Comparison of ENCODE assay signal across 9 cellular contexts in genomic region chr13:31742102-31742695, GRCh38. TPM values are rescaled to one million over a fixed set of nuclear protein-coding genes. Genes with fewer than 3 reads are reported as not detected.
DNase-seq lines count a peak whose midpoint lies in the region; ATAC-seq and TF ChIP-seq lines count a peak whose summit lies in the region.
"Had no signal": no experiment of that assay in that cellular context is flagged by ENCODE, and none has a peak within 500 bp of the region (broad histone marks: within the 10 kb centered on the region; RNA-seq: fewer than 3 reads in every experiment).

No MANE protein-coding gene starts in this region.

- DNase-seq in C1 segment of cervical spinal cord (lab: John Stamatoyannopoulos, UW) (peak in 10 of 14 donors; percentile 0 to 21 (median 6)), NCI-H774 (lab: John Stamatoyannopoulos, UW) (peak; percentile 31), natural killer cell (peak; percentile 51)
- DNase-seq in activated CD8-positive, alpha-beta memory T cell treated with anti-CD3 and anti-CD28 coated beads, Interleukin-2, amount 50 U/mL, for 24 hours (ENCODE audit: extremely low read depth), result peak; percentile 31
- peak; percentile 54 to 77 for DNase-seq in stimulated activated effector memory CD8-positive, alpha-beta T cell treated with anti-CD3 and anti-CD28 coated beads, Interleukin-12 subunit alpha, Interleukin-12 subunit beta, amount 100 ng/mL, for 72 hours (ENCODE audit: low spot score in 2 of 2)

- peaks cover 4 to 5% of the 10 kb centered on the region in 2 donors for H3K4me1 Mint-ChIP-seq in natural killer cell
- H3K4me1 Mint-ChIP-seq in stimulated activated effector memory CD8-positive, alpha-beta T cell treated with anti-CD3 and anti-CD28 coated beads, Interleukin-12 subunit alpha, Interleukin-12 subunit beta, amount 100 ng/mL, for 72 hours, result peaks cover 6% of the 10 kb centered on the region

- peak; percentile 99 for TF ChIP-seq CTCF in natural killer cell (IDR thresholded peaks at IDR 0.05)

- peaks cover 14 to 18% of the 10 kb centered on the region in 2 donors for H3K27me3 Mint-ChIP-seq in natural killer cell (ENCODE audit: low read depth in 2 of 2)

- H3K4me3 Mint-ChIP-seq in natural killer cell, result no peak overlapping the region
- no peak overlapping the region for H3K4me3 Mint-ChIP-seq in stimulated activated effector memory CD8-positive, alpha-beta T cell treated with anti-CD3 and anti-CD28 coated beads, Interleukin-12 subunit alpha, Interleukin-12 subunit beta, amount 100 ng/mL, for 72 hours
- H3K4me3 Mint-ChIP-seq: T-helper 1 cell treated with Interleukin-12 subunit alpha and Interleukin-12 subunit beta and Interleukin-4 antibody, amounts not matched to agents 30 μg/mL and 1 μg/mL, for 36 hours had no signal

- H3K9me3 Mint-ChIP-seq in natural killer cell, result no peaks in the 10 kb centered on the region
- H3K9me3 Mint-ChIP-seq in stimulated activated effector memory CD8-positive, alpha-beta T cell treated with anti-CD3 and anti-CD28 coated beads, Interleukin-12 subunit alpha, Interleukin-12 subunit beta, amount 100 ng/mL, for 72 hours, result no peaks in the 10 kb centered on the region
- H3K9me3 Mint-ChIP-seq: T-helper 1 cell treated with Interleukin-12 subunit alpha and Interleukin-12 subunit beta and Interleukin-4 antibody, amounts not matched to agents 30 μg/mL and 1 μg/mL, for 36 hours had no signal

- no peak overlapping the region for H3K27ac Mint-ChIP-seq in natural killer cell
- H3K27ac Mint-ChIP-seq in stimulated activated effector memory CD8-positive, alpha-beta T cell treated with anti-CD3 and anti-CD28 coated beads, Interleukin-12 subunit alpha, Interleukin-12 subunit beta, amount 100 ng/mL, for 72 hours, result peak overlapping the region; percentile 4
- H3K27ac Mint-ChIP-seq: T-helper 1 cell treated with Interleukin-12 subunit alpha and Interleukin-12 subunit beta and Interleukin-4 antibody, amounts not matched to agents 30 μg/mL and 1 μg/mL, for 36 hours had no signal

- no peaks in the 10 kb centered on the region for H3K36me3 Mint-ChIP-seq in natural killer cell
- H3K36me3 Mint-ChIP-seq in stimulated activated effector memory CD8-positive, alpha-beta T cell treated with anti-CD3 and anti-CD28 coated beads, Interleukin-12 subunit alpha, Interleukin-12 subunit beta, amount 100 ng/mL, for 72 hours, result no peaks in the 10 kb centered on the region

- intact Hi-C loops in natural killer cell (cut with micrococcal nuclease), result loop anchor here (1.0 to 5.0 kb wide), 3 partner anchors 311 to 580 kb away; partner anchors contain the start of gene HSPH1

- ATAC-seq in GM18909 (IDR thresholded peaks at IDR 0.05; ENCODE audit: poor library complexity, unreplicated experiment) (peak; percentile 86), HG03342 (IDR thresholded peaks at IDR 0.05; ENCODE audit: unreplicated experiment) (peak; percentile 89), esophagus mucosa (peak; percentile 82), natural killer cell (peak; percentile 95 to 98 (median 95))
- peak; percentile 75 for ATAC-seq in stimulated activated effector memory CD8-positive, alpha-beta T cell treated with anti-CD3 and anti-CD28 coated beads, Interleukin-12 subunit alpha, Interleukin-12 subunit beta, amount 100 ng/mL, for 72 hours

RNA-seq across cellular contexts. Expression of gene RXFP2, which starts 2.9 kb away (rescaled TPM):
- total RNA-seq in esophagus mucosa, result not detected
- total RNA-seq in natural killer cell, result not detected

Comparison
In these comparisons a context has a peak if more than half of its experiments do, and no peak if none do; other contexts are left out.
1. Peak in every context shown above with its lines: DNase-seq and ATAC-seq.
2. DNase-seq: peak in every context shown above with its lines; median percentile 66 in stimulated activated effector memory CD8-positive, alpha-beta T cell treated with anti-CD3 and anti-CD28 coated beads, Interleukin-12 subunit alpha, Interleukin-12 subunit beta, amount 100 ng/mL, for 72 hours; 51 in natural killer cell; 31 in NCI-H774; 31 in activated CD8-positive, alpha-beta memory T cell treated with anti-CD3 and anti-CD28 coated beads, Interleukin-2, amount 50 U/mL, for 24 hours; 6 in C1 segment of cervical spinal cord.